8 cellular contexts compared by ENCODE assay signal in the genomic region with DNA sequence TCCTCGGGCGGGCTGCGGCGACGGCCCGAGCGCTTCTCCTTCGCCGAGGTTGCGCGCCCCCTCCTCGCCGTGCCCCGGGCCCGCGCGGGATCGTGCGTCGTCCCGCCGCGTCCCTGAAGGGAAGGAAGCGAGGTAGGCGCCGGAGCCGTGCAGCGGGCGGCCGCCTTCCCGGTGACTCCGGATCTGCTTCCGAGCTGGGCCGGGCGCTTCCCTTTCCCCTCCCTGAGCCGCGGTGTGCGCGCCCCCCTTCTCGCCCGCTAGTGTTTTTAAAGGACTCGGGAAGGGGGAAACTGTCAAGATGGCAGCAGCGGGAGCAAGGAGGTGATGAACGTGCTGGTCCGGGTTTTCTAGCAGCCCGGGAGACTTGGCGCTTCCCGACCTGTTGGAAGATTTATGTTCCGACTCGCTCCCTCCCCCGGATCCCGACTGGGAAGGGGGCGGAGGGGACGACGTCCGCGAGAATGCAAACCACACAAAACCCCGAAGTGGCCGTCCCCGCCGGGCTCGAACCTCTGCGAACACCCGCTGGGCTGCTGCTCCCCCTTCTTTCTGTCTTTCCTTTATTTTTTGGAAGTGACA. TPM values are rescaled to one million over a fixed set of nuclear protein-coding genes. Genes with fewer than 3 reads are reported as not detected.
DNase-seq lines count a peak whose midpoint lies in the region; ATAC-seq and TF ChIP-seq lines count a peak whose summit lies in the region.

No MANE protein-coding gene starts in this region.

- intact Hi-C loops in esophagus muscularis mucosa (cut with DNase I), result loop anchor here (2.0 to 10.0 kb wide), 4 partner anchors 93 to 517 kb away; no protein-coding TSS in a partner anchor

- no peaks in the 10 kb centered on the region for H3K27me3 ChIP-seq in esophagus muscularis mucosa

- H3K27me3 Mint-ChIP-seq in WTC11 (ENCODE audit: low read depth), result peaks cover 50% of the 10 kb centered on the region

- TF ChIP-seq CTCF in WTC11 (IDR thresholded peaks at IDR 0.05), result no peak
- TF ChIP-seq CTCF in esophagus muscularis mucosa (IDR thresholded peaks at IDR 0.05), result no peak

- peak overlapping the region; percentile 78 for H3K4me3 Mint-ChIP-seq in WTC11

- peaks cover 31% of the 10 kb centered on the region for H3K4me1 Mint-ChIP-seq in WTC11

- peak; percentile 10 for TF ChIP-seq EP300 in esophagus muscularis mucosa (IDR thresholded peaks at IDR 0.05)

- no peaks in the 10 kb centered on the region for H3K36me3 Mint-ChIP-seq in WTC11

- H3K36me3 ChIP-seq in esophagus muscularis mucosa, result peaks cover 0 to 7% (median 1%) of the 10 kb centered on the region in 4 donors

- under 1% methylated on average over 30 of the region's 64 CpGs for WGBS in esophagus muscularis mucosa

- no peaks in the 10 kb centered on the region for H3K9me3 ChIP-seq in esophagus muscularis mucosa

- peak; percentile 4 for ATAC-seq in GM21576 (IDR thresholded peaks at IDR 0.05; ENCODE audit: unreplicated experiment)
- no peak for ATAC-seq in WTC11
- ATAC-seq in GM19023 (IDR thresholded peaks at IDR 0.05; ENCODE audit: unreplicated experiment), result no peak
- no peak for ATAC-seq in GM21619 (IDR thresholded peaks at IDR 0.05; ENCODE audit: unreplicated experiment)

- TF ChIP-seq POLR2A in esophagus muscularis mucosa (IDR thresholded peaks at IDR 0.05; ENCODE audit: low read depth), result no peak

- POLR2A ChIA-PET in WTC11 (lab: Charles Lee), result interaction anchor here (0.8 to 1.2 kb wide), 4 partner anchors 172 to 535 kb away, joined by 3 to 4 read pairs (median 3); partner anchors contain the start of gene SESN1

- H3K9me3 Mint-ChIP-seq in WTC11, result no peaks in the 10 kb centered on the region

- peak overlapping the region; percentile 49; the same call in 1 of the 2 replicates for H3K27ac Mint-ChIP-seq in WTC11

- H3K27ac ChIP-seq in esophagus muscularis mucosa (replicated peaks in 1 of 4), result peak overlapping the region; percentile 98 to 100 (median 99)

- CTCF ChIA-PET in WTC11 (lab: Charles Lee), result interaction anchor here (0.9 to 1.0 kb wide), 2 partner anchors 222 to 287 kb away, joined by 3 to 4 read pairs; no protein-coding TSS in a partner anchor

- H3K4me1 ChIP-seq in esophagus muscularis mucosa, result peaks cover 33 to 49% (median 46%) of the 10 kb centered on the region in 4 donors

- H3K4me3 ChIP-seq in esophagus muscularis mucosa, result peak overlapping the region; percentile 83 to 95 (median 90)

- DNase-seq in DMS114 treated with DMSO at 0.1 percent for 48 hours (lab: John Stamatoyannopoulos, UW; ENCODE audit: unreplicated experiment), result peak; percentile 38
- peak; percentile 40 for DNase-seq in NCI-H2029 treated with DMSO at 0.1 percent for 48 hours (lab: John Stamatoyannopoulos, UW)
- DNase-seq in WTC11 (ENCODE audit: low spot score), result peak; percentile 78
- peak; percentile 94 for DNase-seq in esophagus muscularis mucosa (ENCODE audit: extremely low spot score)
- peak; percentile 81 for DNase-seq in myocyte (ENCODE audit: low read depth)

TF ChIP-seq in WTC11, 78 proteins besides CTCF, POLR2A, EP300 and RAD21 (continues in another document):
- no peak for TF ChIP-seq ZNF671 (CRISPR knock-in tag; IDR thresholded peaks at IDR 0.05)
- TF ChIP-seq, protein P1, sequence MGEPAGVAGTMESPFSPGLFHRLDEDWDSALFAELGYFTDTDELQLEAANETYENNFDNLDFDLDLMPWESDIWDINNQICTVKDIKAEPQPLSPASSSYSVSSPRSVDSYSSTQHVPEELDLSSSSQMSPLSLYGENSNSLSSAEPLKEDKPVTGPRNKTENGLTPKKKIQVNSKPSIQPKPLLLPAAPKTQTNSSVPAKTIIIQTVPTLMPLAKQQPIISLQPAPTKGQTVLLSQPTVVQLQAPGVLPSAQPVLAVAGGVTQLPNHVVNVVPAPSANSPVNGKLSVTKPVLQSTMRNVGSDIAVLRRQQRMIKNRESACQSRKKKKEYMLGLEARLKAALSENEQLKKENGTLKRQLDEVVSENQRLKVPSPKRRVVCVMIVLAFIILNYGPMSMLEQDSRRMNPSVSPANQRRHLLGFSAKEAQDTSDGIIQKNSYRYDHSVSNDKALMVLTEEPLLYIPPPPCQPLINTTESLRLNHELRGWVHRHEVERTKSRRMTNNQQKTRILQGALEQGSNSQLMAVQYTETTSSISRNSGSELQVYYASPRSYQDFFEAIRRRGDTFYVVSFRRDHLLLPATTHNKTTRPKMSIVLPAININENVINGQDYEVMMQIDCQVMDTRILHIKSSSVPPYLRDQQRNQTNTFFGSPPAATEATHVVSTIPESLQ (CRISPR knock-in tag; IDR thresholded peaks at IDR 0.05), result no peak
- TF ChIP-seq MLX (CRISPR knock-in tag; IDR thresholded peaks at IDR 0.05), result no peak
- TF ChIP-seq, protein P2, sequence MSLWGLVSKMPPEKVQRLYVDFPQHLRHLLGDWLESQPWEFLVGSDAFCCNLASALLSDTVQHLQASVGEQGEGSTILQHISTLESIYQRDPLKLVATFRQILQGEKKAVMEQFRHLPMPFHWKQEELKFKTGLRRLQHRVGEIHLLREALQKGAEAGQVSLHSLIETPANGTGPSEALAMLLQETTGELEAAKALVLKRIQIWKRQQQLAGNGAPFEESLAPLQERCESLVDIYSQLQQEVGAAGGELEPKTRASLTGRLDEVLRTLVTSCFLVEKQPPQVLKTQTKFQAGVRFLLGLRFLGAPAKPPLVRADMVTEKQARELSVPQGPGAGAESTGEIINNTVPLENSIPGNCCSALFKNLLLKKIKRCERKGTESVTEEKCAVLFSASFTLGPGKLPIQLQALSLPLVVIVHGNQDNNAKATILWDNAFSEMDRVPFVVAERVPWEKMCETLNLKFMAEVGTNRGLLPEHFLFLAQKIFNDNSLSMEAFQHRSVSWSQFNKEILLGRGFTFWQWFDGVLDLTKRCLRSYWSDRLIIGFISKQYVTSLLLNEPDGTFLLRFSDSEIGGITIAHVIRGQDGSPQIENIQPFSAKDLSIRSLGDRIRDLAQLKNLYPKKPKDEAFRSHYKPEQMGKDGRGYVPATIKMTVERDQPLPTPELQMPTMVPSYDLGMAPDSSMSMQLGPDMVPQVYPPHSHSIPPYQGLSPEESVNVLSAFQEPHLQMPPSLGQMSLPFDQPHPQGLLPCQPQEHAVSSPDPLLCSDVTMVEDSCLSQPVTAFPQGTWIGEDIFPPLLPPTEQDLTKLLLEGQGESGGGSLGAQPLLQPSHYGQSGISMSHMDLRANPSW (CRISPR knock-in tag; conservative IDR thresholded peaks at IDR 0.05; ENCODE audit: low read depth), result no peak
- TF ChIP-seq TEAD1 (CRISPR knock-in tag; IDR thresholded peaks at IDR 0.05), result no peak
- TF ChIP-seq, protein P3, sequence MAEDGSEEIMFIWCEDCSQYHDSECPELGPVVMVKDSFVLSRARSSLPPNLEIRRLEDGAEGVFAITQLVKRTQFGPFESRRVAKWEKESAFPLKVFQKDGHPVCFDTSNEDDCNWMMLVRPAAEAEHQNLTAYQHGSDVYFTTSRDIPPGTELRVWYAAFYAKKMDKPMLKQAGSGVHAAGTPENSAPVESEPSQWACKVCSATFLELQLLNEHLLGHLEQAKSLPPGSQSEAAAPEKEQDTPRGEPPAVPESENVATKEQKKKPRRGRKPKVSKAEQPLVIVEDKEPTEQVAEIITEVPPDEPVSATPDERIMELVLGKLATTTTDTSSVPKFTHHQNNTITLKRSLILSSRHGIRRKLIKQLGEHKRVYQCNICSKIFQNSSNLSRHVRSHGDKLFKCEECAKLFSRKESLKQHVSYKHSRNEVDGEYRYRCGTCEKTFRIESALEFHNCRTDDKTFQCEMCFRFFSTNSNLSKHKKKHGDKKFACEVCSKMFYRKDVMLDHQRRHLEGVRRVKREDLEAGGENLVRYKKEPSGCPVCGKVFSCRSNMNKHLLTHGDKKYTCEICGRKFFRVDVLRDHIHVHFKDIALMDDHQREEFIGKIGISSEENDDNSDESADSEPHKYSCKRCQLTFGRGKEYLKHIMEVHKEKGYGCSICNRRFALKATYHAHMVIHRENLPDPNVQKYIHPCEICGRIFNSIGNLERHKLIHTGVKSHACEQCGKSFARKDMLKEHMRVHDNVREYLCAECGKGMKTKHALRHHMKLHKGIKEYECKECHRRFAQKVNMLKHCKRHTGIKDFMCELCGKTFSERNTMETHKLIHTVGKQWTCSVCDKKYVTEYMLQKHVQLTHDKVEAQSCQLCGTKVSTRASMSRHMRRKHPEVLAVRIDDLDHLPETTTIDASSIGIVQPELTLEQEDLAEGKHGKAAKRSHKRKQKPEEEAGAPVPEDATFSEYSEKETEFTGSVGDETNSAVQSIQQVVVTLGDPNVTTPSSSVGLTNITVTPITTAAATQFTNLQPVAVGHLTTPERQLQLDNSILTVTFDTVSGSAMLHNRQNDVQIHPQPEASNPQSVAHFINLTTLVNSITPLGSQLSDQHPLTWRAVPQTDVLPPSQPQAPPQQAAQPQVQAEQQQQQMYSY (CRISPR knock-in tag; IDR thresholded peaks at IDR 0.05), result peak; percentile 96

RNA-seq across cellular contexts. Expression of gene FOXO3, which starts 0.7 kb away (rescaled TPM):
- total RNA-seq in WTC11 (2021) (15.6 to 18.1 TPM (median 17.8 TPM) in 3 replicates), esophagus muscularis mucosa (100 to 1,000 TPM in 3 of 4 donors, 10 to 100 TPM in 1; 92.2 to 154 (median 122) TPM), myocyte (49.2 and 58.6 TPM in 2 replicates)
- polyA plus RNA-seq in myocyte (2012), result 12.9 TPM

Comparison
In these comparisons a context has a peak if more than half of its experiments do, and no peak if none do; other contexts are left out.
1. DNase-seq: peak in every context shown above with its lines; median percentile 94 in esophagus muscularis mucosa; 81 in myocyte; 78 in WTC11; 40 in NCI-H2029 treated with DMSO at 0.1 percent for 48 hours; 38 in DMS114 treated with DMSO at 0.1 percent for 48 hours.